In the genomic region with DNA sequence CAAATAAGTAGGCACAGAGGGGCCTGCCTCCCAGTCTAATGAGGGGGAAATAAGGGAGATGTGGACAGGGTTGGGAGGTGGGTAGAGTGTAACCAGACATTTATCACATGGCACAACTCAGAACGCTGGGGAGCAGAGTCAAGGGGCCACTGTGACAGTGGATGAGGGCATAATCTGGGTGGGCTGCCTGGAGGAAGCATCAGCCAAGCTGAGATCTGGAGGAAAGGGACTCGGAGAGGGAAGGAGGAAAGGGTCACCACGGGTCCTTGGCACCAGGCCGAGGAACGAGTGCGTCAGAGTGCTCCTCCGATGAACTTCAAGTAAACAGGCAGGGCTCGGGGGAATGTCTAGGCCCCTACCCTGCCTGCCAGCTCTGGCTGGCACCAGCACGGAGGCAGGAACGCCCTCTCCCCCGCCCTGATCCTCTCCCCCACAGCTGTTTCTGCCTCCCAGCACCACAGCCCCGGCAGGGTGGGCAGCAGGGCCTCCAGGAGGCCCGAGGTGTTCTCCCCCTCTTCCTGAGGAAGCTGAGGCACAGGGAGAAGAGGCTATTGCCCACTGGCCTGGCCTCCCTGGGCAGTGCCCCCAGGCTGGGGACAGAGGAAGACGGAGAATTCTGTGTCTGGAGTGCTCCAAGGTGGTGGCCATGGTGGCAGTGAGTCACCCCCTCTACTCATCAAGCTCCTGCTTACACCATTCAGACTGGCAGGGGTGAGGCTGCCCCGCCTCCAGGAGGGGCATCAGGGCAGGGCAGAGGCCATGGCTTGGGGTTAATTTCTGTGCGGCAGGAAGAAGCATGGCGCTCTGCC, we compare ENCODE assay signal across 1 cellular context.
TF ChIP-seq lines count a peak whose summit lies in the region.

No MANE protein-coding gene starts in this region.

TF ChIP-seq in GM23338, 12 proteins besides CTCF, POLR2A, EP300 and RAD21 (continued from another document):
- TF ChIP-seq, protein P1, sequence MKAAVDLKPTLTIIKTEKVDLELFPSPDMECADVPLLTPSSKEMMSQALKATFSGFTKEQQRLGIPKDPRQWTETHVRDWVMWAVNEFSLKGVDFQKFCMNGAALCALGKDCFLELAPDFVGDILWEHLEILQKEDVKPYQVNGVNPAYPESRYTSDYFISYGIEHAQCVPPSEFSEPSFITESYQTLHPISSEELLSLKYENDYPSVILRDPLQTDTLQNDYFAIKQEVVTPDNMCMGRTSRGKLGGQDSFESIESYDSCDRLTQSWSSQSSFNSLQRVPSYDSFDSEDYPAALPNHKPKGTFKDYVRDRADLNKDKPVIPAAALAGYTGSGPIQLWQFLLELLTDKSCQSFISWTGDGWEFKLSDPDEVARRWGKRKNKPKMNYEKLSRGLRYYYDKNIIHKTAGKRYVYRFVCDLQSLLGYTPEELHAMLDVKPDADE (IDR thresholded peaks at IDR 0.05), result no peak
- no peak for TF ChIP-seq ZNF331 (CRISPR knock-in tag; IDR thresholded peaks at IDR 0.05; ENCODE audit: low read depth)
- TF ChIP-seq, protein P2, sequence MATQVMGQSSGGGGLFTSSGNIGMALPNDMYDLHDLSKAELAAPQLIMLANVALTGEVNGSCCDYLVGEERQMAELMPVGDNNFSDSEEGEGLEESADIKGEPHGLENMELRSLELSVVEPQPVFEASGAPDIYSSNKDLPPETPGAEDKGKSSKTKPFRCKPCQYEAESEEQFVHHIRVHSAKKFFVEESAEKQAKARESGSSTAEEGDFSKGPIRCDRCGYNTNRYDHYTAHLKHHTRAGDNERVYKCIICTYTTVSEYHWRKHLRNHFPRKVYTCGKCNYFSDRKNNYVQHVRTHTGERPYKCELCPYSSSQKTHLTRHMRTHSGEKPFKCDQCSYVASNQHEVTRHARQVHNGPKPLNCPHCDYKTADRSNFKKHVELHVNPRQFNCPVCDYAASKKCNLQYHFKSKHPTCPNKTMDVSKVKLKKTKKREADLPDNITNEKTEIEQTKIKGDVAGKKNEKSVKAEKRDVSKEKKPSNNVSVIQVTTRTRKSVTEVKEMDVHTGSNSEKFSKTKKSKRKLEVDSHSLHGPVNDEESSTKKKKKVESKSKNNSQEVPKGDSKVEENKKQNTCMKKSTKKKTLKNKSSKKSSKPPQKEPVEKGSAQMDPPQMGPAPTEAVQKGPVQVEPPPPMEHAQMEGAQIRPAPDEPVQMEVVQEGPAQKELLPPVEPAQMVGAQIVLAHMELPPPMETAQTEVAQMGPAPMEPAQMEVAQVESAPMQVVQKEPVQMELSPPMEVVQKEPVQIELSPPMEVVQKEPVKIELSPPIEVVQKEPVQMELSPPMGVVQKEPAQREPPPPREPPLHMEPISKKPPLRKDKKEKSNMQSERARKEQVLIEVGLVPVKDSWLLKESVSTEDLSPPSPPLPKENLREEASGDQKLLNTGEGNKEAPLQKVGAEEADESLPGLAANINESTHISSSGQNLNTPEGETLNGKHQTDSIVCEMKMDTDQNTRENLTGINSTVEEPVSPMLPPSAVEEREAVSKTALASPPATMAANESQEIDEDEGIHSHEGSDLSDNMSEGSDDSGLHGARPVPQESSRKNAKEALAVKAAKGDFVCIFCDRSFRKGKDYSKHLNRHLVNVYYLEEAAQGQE (IDR thresholded peaks at IDR 0.05; ENCODE audit: unreplicated experiment), result no peak
- no peak for TF ChIP-seq ZNF114 (CRISPR knock-in tag; IDR thresholded peaks at IDR 0.05)
- TF ChIP-seq EZH2 (IDR thresholded peaks at IDR 0.05; ENCODE audit: low read depth, unreplicated experiment), result no peak
- TF ChIP-seq CREB1 (CRISPR knock-in tag; IDR thresholded peaks at IDR 0.05; ENCODE audit: low read depth), result no peak
- no peak for TF ChIP-seq NANOG (IDR thresholded peaks at IDR 0.05; ENCODE audit: borderline replicate concordance)
- no peak for TF ChIP-seq EZH2phosphoT487 (IDR thresholded peaks at IDR 0.05; ENCODE audit: unreplicated experiment)
- no peak for TF ChIP-seq STAT1 (IDR thresholded peaks at IDR 0.05; ENCODE audit: unreplicated experiment)
- no peak for TF ChIP-seq POLR2AphosphoS5 (IDR thresholded peaks at IDR 0.05; ENCODE audit: low read depth)
